Comparison of ENCODE assay signal across 1 cellular context in the genomic region with DNA sequence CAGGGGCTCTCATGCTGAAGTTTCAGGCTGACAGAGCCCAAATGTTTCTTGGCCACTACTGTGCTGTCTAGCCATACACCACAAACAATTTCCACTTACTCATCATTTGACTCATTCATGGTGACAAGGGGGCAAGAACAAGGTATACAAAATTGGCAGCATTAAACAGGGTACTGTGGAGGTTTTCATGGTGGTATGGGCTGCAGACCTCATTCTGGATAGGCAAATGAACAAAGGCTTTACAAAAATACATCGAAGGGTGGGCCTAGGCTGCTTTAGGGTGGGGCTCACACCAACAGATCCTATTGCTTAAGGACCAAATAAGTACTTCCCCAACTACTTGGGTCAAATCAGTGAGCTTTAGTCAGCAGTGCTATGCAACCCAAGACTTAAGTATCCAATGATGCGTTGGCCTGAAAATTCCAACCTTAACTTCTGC.
A peak's percentile ranks its signal among the peaks of the same experiment; 100 is the strongest.
TF ChIP-seq lines count a peak whose summit lies in the region.

No MANE protein-coding gene starts in this region.

TF ChIP-seq in IMR-90, 13 proteins besides CTCF, POLR2A, EP300 and RAD21 (continued from another document):
- TF ChIP-seq, protein P1, sequence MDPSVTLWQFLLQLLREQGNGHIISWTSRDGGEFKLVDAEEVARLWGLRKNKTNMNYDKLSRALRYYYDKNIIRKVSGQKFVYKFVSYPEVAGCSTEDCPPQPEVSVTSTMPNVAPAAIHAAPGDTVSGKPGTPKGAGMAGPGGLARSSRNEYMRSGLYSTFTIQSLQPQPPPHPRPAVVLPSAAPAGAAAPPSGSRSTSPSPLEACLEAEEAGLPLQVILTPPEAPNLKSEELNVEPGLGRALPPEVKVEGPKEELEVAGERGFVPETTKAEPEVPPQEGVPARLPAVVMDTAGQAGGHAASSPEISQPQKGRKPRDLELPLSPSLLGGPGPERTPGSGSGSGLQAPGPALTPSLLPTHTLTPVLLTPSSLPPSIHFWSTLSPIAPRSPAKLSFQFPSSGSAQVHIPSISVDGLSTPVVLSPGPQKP (IDR thresholded peaks at IDR 0.05; ENCODE audit: borderline replicate concordance, low read depth, low read length): no peak
- peak; percentile 49; the same call in 1 of the 2 replicates for TF ChIP-seq FOS (IDR thresholded peaks at IDR 0.05; ENCODE audit: low read depth, low read length)
- TF ChIP-seq MXI1 (IDR thresholded peaks at IDR 0.05; ENCODE audit: borderline replicate concordance, low read depth, low read length): no peak
- TF ChIP-seq MAZ (IDR thresholded peaks at IDR 0.05; ENCODE audit: borderline replicate concordance, low read depth, low read length): no peak
- no peak for TF ChIP-seq BHLHE40 (IDR thresholded peaks at IDR 0.05; ENCODE audit: low read depth, low read length)
- no peak for TF ChIP-seq RFX5 (IDR thresholded peaks at IDR 0.05; ENCODE audit: low read depth, low read length)
- TF ChIP-seq CHD1 (IDR thresholded peaks at IDR 0.05; ENCODE audit: low read depth, low read length): no peak
- TF ChIP-seq NFE2L2 (IDR thresholded peaks at IDR 0.05; ENCODE audit: low read depth, low read length): no peak
- TF ChIP-seq MAFK (IDR thresholded peaks at IDR 0.05; ENCODE audit: low read depth, low read length): peak; percentile 33; the same call in 1 of the 2 replicates
TF ChIP-seq in IMR-90: peak in this region for 2.
